8 cellular contexts compared by ENCODE assay signal in genomic region chr4:127880764-127881564, GRCh38. TPM values are rescaled to one million over a fixed set of nuclear protein-coding genes. Genes with fewer than 3 reads are reported as not detected.
A peak's percentile ranks its signal among the peaks of the same experiment; 100 is the strongest.
DNase-seq lines count a peak whose midpoint lies in the region; ATAC-seq, FAIRE-seq and TF ChIP-seq lines count a peak whose summit lies in the region.

PLK4 (plus strand) TSS chr4:127880893; CDS start chr4:127881135, 242 bp downstream.

- FAIRE-seq in islet of Langerhans (lab: Jason Lieb, UNC), result peak; percentile 62

- ATAC-seq in HG03432 (IDR thresholded peaks at IDR 0.05; ENCODE audit: unreplicated experiment), result peak; percentile 93
- ATAC-seq in activated CD4-positive, CD25-positive, alpha-beta regulatory T cell treated with anti-CD3 and anti-CD28 coated beads, Interleukin-2, amount 50 U/mL, for 24 hours, result peak; percentile 96

- TF ChIP-seq POLR2A in GM19193 (IDR thresholded peaks at IDR 0.05; ENCODE audit: extremely low read depth, insufficient read depth, insufficient read length), result peak; percentile 80

- DNase-seq in Ammon's horn (ENCODE audit: low spot score), result peak; percentile 96
- peak; percentile 87 for DNase-seq in NCI-H460 (ENCODE audit: extremely low read depth, low read depth)
- peak; percentile 92 for DNase-seq in cerebellar cortex (ENCODE audit: low spot score)
- DNase-seq in stimulated activated CD4-positive, alpha-beta T cell treated with anti-CD3 and anti-CD28 coated beads, Interleukin-12 subunit alpha, Interleukin-12 subunit beta, amount 100 ng/mL, for 24 hours (ENCODE audit: low read depth in 2 of 2), result peak; percentile 90 to 91

RNA-seq across cellular contexts. Expression of gene PLK4, which starts in this region (rescaled TPM):
- total RNA-seq in NCI-H460 (2014; rRNA removed; shearing (Covaris generic)), result 21.3 and 28.9 TPM in 2 replicates
- 38.2 and 62.8 TPM in 2 replicates for polyA plus RNA-seq in NCI-H460 (2014; cell fraction: nucleus; rRNA removed)

Comparison
In these comparisons a context has a peak if more than half of its experiments do, and no peak if none do; other contexts are left out.
1. Peak in every context shown above with its lines: DNase-seq and ATAC-seq.